ENCODE assay signal across 13 cellular contexts in genomic region chr2:218734190-218734975, GRCh38. TPM values are rescaled to one million over a fixed set of nuclear protein-coding genes. Genes with fewer than 3 reads are reported as not detected.
DNase-seq lines count a peak whose midpoint lies in the region; ATAC-seq, FAIRE-seq and TF ChIP-seq lines count a peak whose summit lies in the region.
"Had no signal": no experiment of that assay in that cellular context is flagged by ENCODE, and none has a peak within 500 bp of the region (broad histone marks: within the 10 kb centered on the region; RNA-seq: fewer than 3 reads in every experiment).

No MANE protein-coding gene starts in this region.

- no peak overlapping the region for H3K9ac ChIP-seq in HepG2 (ENCODE audit: insufficient read depth, low read depth, low read length)
- H3K9ac ChIP-seq: parathyroid adenoma had no signal

- in situ Hi-C loops in HepG2 (cut with HindIII; ENCODE audit: extremely low pct_ligation_motif_present, low pct_unique_long_range_greater_than_20kb): loop anchor here (25.0 kb wide), 1 partner anchor 103 kb away; the partner anchor contains the start of gene PRKAG3

- H3K4me3 ChIP-seq in HepG2 (replicated peaks in 1 of 3; ENCODE audit: insufficient read depth in 1 of 3, low read depth in 2 of 3, low read length in 3 of 3) (no peak overlapping the region; a peak in 1 of 6 replicates), tibial nerve (no peak overlapping the region), esophagus muscularis mucosa (no peak overlapping the region)
- H3K4me3 ChIP-seq: vagina had no signal

- peaks cover 28% of the 10 kb centered on the region for H3K4me1 Mint-ChIP-seq in activated T-helper 2 cell treated with anti-CD3 and anti-CD28 coated beads, Interferon-gamma antibody, Interleukin-2, Interleukin-4, amounts not matched to agents 10 μg/mL and 5 μg/mL and 100 μg/mL, durations not matched to agents 14 hours and 24 hours and 36 hours (ENCODE audit: low read depth)

- CTCF ChIA-PET in HepG2 (lab: Yijun Ruan, JAX; ENCODE audit: low intra/inter-chr PET ratio, low total read pairs): interaction anchor here (1.9 kb wide), 1 partner anchor 114 kb away, joined by 4 read pairs; no protein-coding TSS in a partner anchor

- H3K4me3 Mint-ChIP-seq in activated T-helper 2 cell treated with anti-CD3 and anti-CD28 coated beads, Interferon-gamma antibody, Interleukin-2, Interleukin-4, amounts not matched to agents 10 μg/mL and 5 μg/mL and 100 μg/mL, durations not matched to agents 14 hours and 24 hours and 36 hours (ENCODE audit: low read depth): no peak overlapping the region

- peaks cover 9 to 10% of the 10 kb centered on the region in 2 donors for H3K36me3 Mint-ChIP-seq in activated naive CD4-positive, alpha-beta T cell treated with anti-CD3 and anti-CD28 coated beads, Interleukin-2, amount 50 U/mL, for 72 hours
- peaks cover 45% of the 10 kb centered on the region for H3K36me3 Mint-ChIP-seq in activated T-helper 2 cell treated with anti-CD3 and anti-CD28 coated beads, Interferon-gamma antibody, Interleukin-2, Interleukin-4, amounts not matched to agents 10 μg/mL and 5 μg/mL and 100 μg/mL, durations not matched to agents 14 hours and 24 hours and 36 hours (ENCODE audit: low read depth)

- FAIRE-seq in HepG2 (lab: Jason Lieb, UNC): no peak

- intact Hi-C loops in activated T-helper 2 cell treated with anti-CD3 and anti-CD28 coated beads, Interferon-gamma antibody, Interleukin-2, Interleukin-4, amounts not matched to agents 10 μg/mL and 5 μg/mL and 100 μg/mL, durations not matched to agents 14 hours and 24 hours and 36 hours (cut with micrococcal nuclease): loop anchor here (1.0 kb wide), 1 partner anchor 8 kb away; no protein-coding TSS in a partner anchor
- intact Hi-C loops in HepG2 (cut with micrococcal nuclease; ENCODE audit: unreplicated experiment) (loop anchor here (5.0 kb wide), 1 partner anchor 73 kb away; no protein-coding TSS in a partner anchor), esophagus muscularis mucosa (cut with DNase I) (no loop called here)

- H3K4me2 ChIP-seq in HepG2 (ENCODE audit: low read depth, low read length): peak overlapping the region; percentile 14; the same call in 1 of the 2 replicates

- no peak for ATAC-seq in activated naive CD4-positive, alpha-beta T cell treated with anti-CD3 and anti-CD28 coated beads, Interleukin-2, amount 50 U/mL, for 72 hours
- ATAC-seq in HepG2: no peak
- no peak for ATAC-seq in GM21528 (IDR thresholded peaks at IDR 0.05; ENCODE audit: low FRiP score, unreplicated experiment)
- no peak for ATAC-seq in HG03139 (IDR thresholded peaks at IDR 0.05; ENCODE audit: unreplicated experiment)

- no peak for TF ChIP-seq RAD21 in HepG2 (CRISPR knock-in tag; IDR thresholded peaks at IDR 0.05)

- no TSS peak for BruUV-seq in HepG2 (replicated peaks; lab: Mats Ljungman, UMichigan)

- H3K36me3 ChIP-seq in HepG2 (replicated peaks in 1 of 2; ENCODE audit: control insufficient read depth in 1 of 2, insufficient read depth in 2 of 2, low read length in 2 of 2) (peaks cover 25 to 44% of the 10 kb centered on the region in 2 experiments), tibial nerve (peaks cover 4 to 22% (median 6%) of the 10 kb centered on the region in 3 donors), esophagus muscularis mucosa (peaks cover 15 to 21% (median 20%) of the 10 kb centered on the region in 4 donors)

- no peaks in the 10 kb centered on the region for H3K27me3 Mint-ChIP-seq in activated T-helper 2 cell treated with anti-CD3 and anti-CD28 coated beads, Interferon-gamma antibody, Interleukin-2, Interleukin-4, amounts not matched to agents 10 μg/mL and 5 μg/mL and 100 μg/mL, durations not matched to agents 14 hours and 24 hours and 36 hours (ENCODE audit: low read depth)

- H3K27ac Mint-ChIP-seq in activated naive CD4-positive, alpha-beta T cell treated with anti-CD3 and anti-CD28 coated beads, Interleukin-2, amount 50 U/mL, for 72 hours: peak overlapping the region; percentile 6 to 77
- H3K27ac Mint-ChIP-seq in activated T-helper 2 cell treated with anti-CD3 and anti-CD28 coated beads, Interferon-gamma antibody, Interleukin-2, Interleukin-4, amounts not matched to agents 10 μg/mL and 5 μg/mL and 100 μg/mL, durations not matched to agents 14 hours and 24 hours and 36 hours: peak overlapping the region; percentile 61

- no peaks in the 10 kb centered on the region for H3K27me3 ChIP-seq in HepG2 (ENCODE audit: control insufficient read depth in 1 of 2, insufficient read depth in 2 of 2, low read length in 2 of 2)
- H3K27me3 ChIP-seq in tibial nerve: no peaks in the 10 kb centered on the region
- H3K27me3 ChIP-seq in esophagus muscularis mucosa: no peaks in the 10 kb centered on the region
- H3K27me3 ChIP-seq: vagina had no signal

- POLR2A ChIA-PET in HepG2 (lab: Yijun Ruan, JAX): interaction anchor here (1.3 to 5.8 kb wide), 5 partner anchors 12 to 63 kb away, joined by 3 to 105 read pairs (median 90); partner anchors contain the start of genes CYP27A1, RNF25 and STK36

- no peak overlapping the region for H2AFZ ChIP-seq in HepG2 (ENCODE audit: low read length)
- H2AFZ ChIP-seq: parathyroid adenoma had no signal

- H3K9me3 ChIP-seq in HepG2 (ENCODE audit: low read length) (no peaks in the 10 kb centered on the region), tibial nerve (no peaks in the 10 kb centered on the region), esophagus muscularis mucosa (no peaks in the 10 kb centered on the region)
- H3K9me3 ChIP-seq: vagina had no signal

- no peak for TF ChIP-seq EP300 in HepG2 (IDR thresholded peaks at IDR 0.05; ENCODE audit: low read depth in 2 of 2, low read length in 2 of 2)
- no peak for TF ChIP-seq EP300 in HepG2 (CRISPR knock-in tag; IDR thresholded peaks at IDR 0.05; ENCODE audit: borderline replicate concordance)
- TF ChIP-seq EP300 in tibial nerve (IDR thresholded peaks at IDR 0.05): no peak
- TF ChIP-seq EP300 in esophagus muscularis mucosa (IDR thresholded peaks at IDR 0.05): no peak

- DNase-seq in activated naive CD4-positive, alpha-beta T cell treated with anti-CD3 and anti-CD28 coated beads, Interleukin-2, amount 50 U/mL, for 72 hours (ENCODE audit: low spot score in 2 of 2): no peak
- DNase-seq in activated naive CD4-positive, alpha-beta T cell treated with Interleukin-2 at 50 U/mL for 16 hours: no peak
- no peak for DNase-seq in activated T-helper 2 cell treated with anti-CD3 and anti-CD28 coated beads, Interferon-gamma antibody, Interleukin-2, Interleukin-4, amounts not matched to agents 10 μg/mL and 5 μg/mL and 100 μg/mL, durations not matched to agents 14 hours and 24 hours and 36 hours (ENCODE audit: low spot score)
- DNase-seq in HepG2 (ENCODE audit: low spot score) (peak; percentile 50), tibial nerve (ENCODE audit: low spot score in 2 of 2) (no peak), esophagus muscularis mucosa (ENCODE audit: extremely low spot score) (no peak)
- DNase-seq: activated CD4-positive, CD25-positive, alpha-beta regulatory T cell treated with anti-CD3 and anti-CD28 coated beads, Interleukin-2, amount 50 U/mL, for 72 hours; activated effector memory CD4-positive, alpha-beta T cell treated with Interleukin-2 at 50 U/mL for 16 hours; DMS79 treated with DMSO at 0.1 percent for 48 hours had no signal

- H3K4me1 ChIP-seq in HepG2 (ENCODE audit: insufficient read depth, low read length) (peaks cover 47% of the 10 kb centered on the region), tibial nerve (peaks cover 0 to 63% (median 31%) of the 10 kb centered on the region in 4 donors), esophagus muscularis mucosa (peaks cover 13 to 38% (median 26%) of the 10 kb centered on the region in 4 donors)
- H3K4me1 ChIP-seq: parathyroid adenoma had no signal

- peaks cover 54% of the 10 kb centered on the region for H3K79me2 ChIP-seq in HepG2 (ENCODE audit: insufficient read depth, low read length)
- H3K79me2 ChIP-seq: parathyroid adenoma had no signal

- 96% methylated on average over 8 of the region's 8 CpGs for WGBS in HepG2 (ENCODE audit: low lambda C conversion rate)
- WGBS in tibial nerve, 2 donors: 67 to 71% methylated on average over 8 of the region's 8 CpGs
- 98% methylated on average over 8 of the region's 8 CpGs for WGBS in esophagus muscularis mucosa

- H3K27ac ChIP-seq in HepG2 (ENCODE audit: extremely low read length, insufficient read depth, low read length) (peak overlapping the region; percentile 76), tibial nerve (peak overlapping the region; percentile 51 to 95 (median 80)), esophagus muscularis mucosa (replicated peaks in 1 of 4) (peak overlapping the region in 1 of 4 donors; percentile 2)
- H3K27ac ChIP-seq: parathyroid adenoma, vagina had no signal

- H4K20me1 ChIP-seq in HepG2 (ENCODE audit: insufficient read depth, low read length): no peaks in the 10 kb centered on the region

- TF ChIP-seq CTCF in HepG2 (CRISPR knock-in tag; IDR thresholded peaks at IDR 0.05) (no peak), tibial nerve (IDR thresholded peaks at IDR 0.05) (no peak), esophagus muscularis mucosa (IDR thresholded peaks at IDR 0.05) (no peak)

- H3K9me3 Mint-ChIP-seq in activated naive CD4-positive, alpha-beta T cell treated with anti-CD3 and anti-CD28 coated beads, Interleukin-2, amount 50 U/mL, for 72 hours: no peaks in the 10 kb centered on the region
- no peaks in the 10 kb centered on the region for H3K9me3 Mint-ChIP-seq in activated T-helper 2 cell treated with anti-CD3 and anti-CD28 coated beads, Interferon-gamma antibody, Interleukin-2, Interleukin-4, amounts not matched to agents 10 μg/mL and 5 μg/mL and 100 μg/mL, durations not matched to agents 14 hours and 24 hours and 36 hours

- TF ChIP-seq POLR2A in HepG2 (IDR thresholded peaks at IDR 0.05; ENCODE audit: insufficient read depth in 1 of 2, low read depth in 2 of 2, low read length in 2 of 2) (no peak), tibial nerve (IDR thresholded peaks at IDR 0.05) (no peak), esophagus muscularis mucosa (IDR thresholded peaks at IDR 0.05; ENCODE audit: low read depth) (no peak)

RNA-seq across cellular contexts. Expression of gene TTLL4, which starts 23.7 kb away (rescaled TPM):
- total RNA-seq in activated naive CD4-positive, alpha-beta T cell treated with anti-CD3 and anti-CD28 coated beads, Interleukin-2, amount 50 U/mL, for 72 hours: 10 to 100 TPM; 28.2 to 42.2 TPM
- 55.7 and 64.7 TPM in 2 replicates for total RNA-seq in activated T-helper 2 cell treated with anti-CD3 and anti-CD28 coated beads, Interferon-gamma antibody, Interleukin-2, Interleukin-4, amounts not matched to agents 10 μg/mL and 5 μg/mL and 100 μg/mL, durations not matched to agents 14 hours and 24 hours and 36 hours
- total RNA-seq in HepG2 (2016; rRNA removed; fragmentation: Illumina TruSeq; extraction: Trizol): 77.5 and 78.0 TPM in 2 replicates
- total RNA-seq in HepG2 (2016; cell fraction: cytosol; rRNA removed; fragmentation: Illumina TruSeq; extraction: Trizol; ENCODE audit: low read depth): 26.9 and 32.1 TPM in 2 replicates
- 64.0 and 77.3 TPM in 2 replicates for total RNA-seq in HepG2 (2016; cell fraction: insoluble cytoplasmic fraction; rRNA removed; fragmentation: Illumina TruSeq; extraction: Trizol)
- 48.8 and 53.6 TPM in 2 replicates for total RNA-seq in HepG2 (2016; cell fraction: membrane; rRNA removed; fragmentation: Illumina TruSeq; extraction: Trizol)
- total RNA-seq in HepG2 (2016; cell fraction: nucleus; rRNA removed; fragmentation: Illumina TruSeq; extraction: Trizol): 76.4 and 96.7 TPM in 2 replicates
- polyA plus RNA-seq in HepG2 (2011; rRNA removed): 84.6 and 85.5 TPM in 2 replicates
- 56.8 and 57.9 TPM in 2 replicates for polyA plus RNA-seq in HepG2 (2011; cell fraction: cytosol; rRNA removed)
- polyA plus RNA-seq in HepG2 (2011; cell fraction: nucleus; rRNA removed): 188 and 192 TPM in 2 replicates
- polyA plus RNA-seq in HepG2 (2012): 71.9 and 80.9 TPM in 2 replicates
- 15.6 and 16.8 TPM in 2 replicates for polyA plus RNA-seq in HepG2 (2016; cell fraction: cytosol; fragmentation: Illumina TruSeq; extraction: Trizol; ENCODE audit: low read depth)
- 85.9 and 98.6 TPM in 2 replicates for polyA plus RNA-seq in HepG2 (2016; cell fraction: insoluble cytoplasmic fraction; fragmentation: Illumina TruSeq; extraction: Trizol; ENCODE audit: low read depth)
- polyA plus RNA-seq in HepG2 (2016; cell fraction: membrane; fragmentation: Illumina TruSeq; extraction: Trizol; ENCODE audit: low read depth): 41.6 and 46.1 TPM in 2 replicates
- 172 and 200 TPM in 2 replicates for polyA plus RNA-seq in HepG2 (2016; cell fraction: nucleus; fragmentation: Illumina TruSeq; extraction: Trizol; ENCODE audit: insufficient read depth, low read depth)
- 60.1 and 174 TPM in 2 replicates for polyA minus RNA-seq in HepG2 (2011; rRNA and poly(A)+ RNA removed; ENCODE audit: low replicate concordance)
- polyA minus RNA-seq in HepG2 (2011; cell fraction: cytosol; rRNA and poly(A)+ RNA removed): 43.8 and 44.1 TPM in 2 replicates
- 158 and 170 TPM in 2 replicates for polyA minus RNA-seq in HepG2 (2011; cell fraction: nucleus; rRNA and poly(A)+ RNA removed)
- total RNA-seq in tibial nerve: 10 to 100 TPM; 15.3 to 49.6 (median 38.4) TPM
- total RNA-seq in esophagus muscularis mucosa: 10 to 100 TPM in 2 of 4 donors, 1 to 10 TPM in 2; 5.8 to 11.3 (median 8.3) TPM

RNA-seq across cellular contexts. Expression of gene CYP27A1, which starts 47.6 kb away (rescaled TPM):
- under 1 TPM; 0.16 to 0.18 TPM for total RNA-seq in activated naive CD4-positive, alpha-beta T cell treated with anti-CD3 and anti-CD28 coated beads, Interleukin-2, amount 50 U/mL, for 72 hours
- total RNA-seq in activated T-helper 2 cell treated with anti-CD3 and anti-CD28 coated beads, Interferon-gamma antibody, Interleukin-2, Interleukin-4, amounts not matched to agents 10 μg/mL and 5 μg/mL and 100 μg/mL, durations not matched to agents 14 hours and 24 hours and 36 hours: not detected in 2 replicates
- 106 and 157 TPM in 2 replicates for total RNA-seq in HepG2 (2016; rRNA removed; fragmentation: Illumina TruSeq; extraction: Trizol)
- total RNA-seq in HepG2 (2016; cell fraction: cytosol; rRNA removed; fragmentation: Illumina TruSeq; extraction: Trizol; ENCODE audit: low read depth): 29.2 and 32.0 TPM in 2 replicates
- 92.9 and 157 TPM in 2 replicates for total RNA-seq in HepG2 (2016; cell fraction: insoluble cytoplasmic fraction; rRNA removed; fragmentation: Illumina TruSeq; extraction: Trizol)
- total RNA-seq in HepG2 (2016; cell fraction: membrane; rRNA removed; fragmentation: Illumina TruSeq; extraction: Trizol): 59.2 and 68.0 TPM in 2 replicates
- total RNA-seq in HepG2 (2016; cell fraction: nucleus; rRNA removed; fragmentation: Illumina TruSeq; extraction: Trizol): 124 and 147 TPM in 2 replicates
- 266 and 314 TPM in 2 replicates for polyA plus RNA-seq in HepG2 (2011; rRNA removed)
- 327 and 396 TPM in 2 replicates for polyA plus RNA-seq in HepG2 (2011; cell fraction: cytosol; rRNA removed)
- polyA plus RNA-seq in HepG2 (2011; cell fraction: nucleus; rRNA removed): 158 and 203 TPM in 2 replicates
- 154 and 189 TPM in 2 replicates for polyA plus RNA-seq in HepG2 (2012)
- polyA plus RNA-seq in HepG2 (2016; cell fraction: cytosol; fragmentation: Illumina TruSeq; extraction: Trizol; ENCODE audit: low read depth): 34.9 and 39.0 TPM in 2 replicates
- 90.8 and 107 TPM in 2 replicates for polyA plus RNA-seq in HepG2 (2016; cell fraction: insoluble cytoplasmic fraction; fragmentation: Illumina TruSeq; extraction: Trizol; ENCODE audit: low read depth)
- polyA plus RNA-seq in HepG2 (2016; cell fraction: membrane; fragmentation: Illumina TruSeq; extraction: Trizol; ENCODE audit: low read depth): 49.2 and 51.3 TPM in 2 replicates
- 203 and 207 TPM in 2 replicates for polyA plus RNA-seq in HepG2 (2016; cell fraction: nucleus; fragmentation: Illumina TruSeq; extraction: Trizol; ENCODE audit: insufficient read depth, low read depth)
- 399 TPM in 1 of 2 replicates, not detected in the other for polyA minus RNA-seq in HepG2 (2011; rRNA and poly(A)+ RNA removed; ENCODE audit: low replicate concordance)
- polyA minus RNA-seq in HepG2 (2011; cell fraction: cytosol; rRNA and poly(A)+ RNA removed): 113 and 138 TPM in 2 replicates
- 86.3 and 96.4 TPM in 2 replicates for polyA minus RNA-seq in HepG2 (2011; cell fraction: nucleus; rRNA and poly(A)+ RNA removed)
- total RNA-seq in tibial nerve: 10 to 100 TPM; 57.6 to 92.4 (median 78.9) TPM
- 10 to 100 TPM; 20.7 to 26.3 (median 23.6) TPM for total RNA-seq in esophagus muscularis mucosa

Comparison
In these comparisons a context has a peak if more than half of its experiments do, and no peak if none do; other contexts are left out.
1. RNA of gene CYP27A1, which starts 47.6 kb away (total RNA-seq): 29.2 to 157 TPM in HepG2, 57.6 to 92.4 TPM in tibial nerve and 20.7 to 26.3 TPM in esophagus muscularis mucosa; 0.16 to 0.18 TPM in activated naive CD4-positive, alpha-beta T cell treated with anti-CD3 and anti-CD28 coated beads, Interleukin-2, amount 50 U/mL, for 72 hours and not detected in activated T-helper 2 cell treated with anti-CD3 and anti-CD28 coated beads, Interferon-gamma antibody, Interleukin-2, Interleukin-4, amounts not matched to agents 10 μg/mL and 5 μg/mL and 100 μg/mL, durations not matched to agents 14 hours and 24 hours and 36 hours; every median in the first group is over 10 times any median in the second.